Comparison of ENCODE assay signal across 6 cellular contexts in the genomic region with DNA sequence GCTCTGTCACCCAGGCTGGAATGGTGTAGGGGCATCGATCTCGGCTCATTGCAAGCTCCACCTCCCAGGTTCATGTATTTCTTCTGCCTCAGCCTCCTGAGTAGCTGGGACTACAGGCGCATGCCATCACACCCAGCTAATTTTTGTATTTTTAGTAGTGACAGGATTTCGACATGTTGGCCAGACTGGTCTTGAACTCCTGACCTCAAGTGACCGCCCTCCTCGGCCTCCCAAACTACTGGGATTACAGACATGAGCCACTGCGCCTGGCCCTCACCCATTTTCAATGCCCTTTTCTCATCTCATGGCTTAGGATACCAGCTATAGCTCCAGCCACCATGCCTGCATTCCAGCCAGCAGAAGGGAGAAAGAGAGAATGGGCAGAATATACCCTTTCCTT.
"Had no signal": no experiment of that assay in that cellular context is flagged by ENCODE, and none has a peak within 500 bp of the region (broad histone marks: within the 10 kb centered on the region; RNA-seq: fewer than 3 reads in every experiment).

No MANE protein-coding gene starts in this region.

- H3K4me3 ChIP-seq: GM23338 had no signal

- H2AFZ ChIP-seq: GM23338 had no signal

- H3K4me2 ChIP-seq: GM23338 had no signal

- H3K4me3 Mint-ChIP-seq: GM23338, H9, IgD-negative memory B cell had no signal

- H3K9me3 Mint-ChIP-seq: GM23338, H9, IgD-negative memory B cell had no signal

- H3K27ac ChIP-seq: HL-60 had no signal

- H3K4me1 Mint-ChIP-seq: IgD-negative memory B cell had no signal

- DNase-seq: H9, HCEC 1CT had no signal

- ATAC-seq: GM23338, HepG2 had no signal

- H3K27ac Mint-ChIP-seq: GM23338, H9, IgD-negative memory B cell had no signal
